ENCODE assay signal across 1 cellular context in genomic region chr4:39976141-39976944, GRCh38.
A peak's percentile ranks its signal among the peaks of the same experiment; 100 is the strongest.
TF ChIP-seq lines count a peak whose summit lies in the region.

No MANE protein-coding gene starts in this region.

TF ChIP-seq in HEK293, 187 proteins besides CTCF, POLR2A, EP300 and RAD21 (continued from another document):
- TF ChIP-seq PATZ1 (tag by site-specific recombination; IDR thresholded peaks at IDR 0.05) (no peak), ZNF664 (tag by site-specific recombination; IDR thresholded peaks at IDR 0.05) (peak; percentile 84), PRDM10 (tag by site-specific recombination; IDR thresholded peaks at IDR 0.05) (peak; percentile 85), SP2 (tag by site-specific recombination; IDR thresholded peaks at IDR 0.05) (no peak), ZNF184 (tag by site-specific recombination; IDR thresholded peaks at IDR 0.05) (no peak), ZNF626 (tag by site-specific recombination; IDR thresholded peaks at IDR 0.05) (no peak), ZNF530 (tag by site-specific recombination; IDR thresholded peaks at IDR 0.05; ENCODE audit: low read depth) (no peak), ZNF433 (tag by site-specific recombination; IDR thresholded peaks at IDR 0.05; ENCODE audit: low read depth) (no peak)
TF ChIP-seq in HEK293: peak in this region for 10.
